23 cellular contexts compared by ENCODE assay signal in genomic region chr13:44912617-44913016, GRCh38.
"Had no signal": no experiment of that assay in that cellular context is flagged by ENCODE, and none has a peak within 500 bp of the region (broad histone marks: within the 10 kb centered on the region; RNA-seq: fewer than 3 reads in every experiment).

No MANE protein-coding gene starts in this region.

- DNase-seq: hypothalamus; immature natural killer cell; kidney; left colon; left lung; lower lobe of right lung; mammary epithelial cell; mesenchymal stem cell; naive thymus-derived CD8-positive, alpha-beta T cell; occipital lobe; retina; right cardiac atrium; sigmoid colon; stimulated activated CD4-positive, alpha-beta T cell treated with anti-CD3 and anti-CD28 coated beads, Interleukin-1b, Interleukin-23, amount 100 ng/mL, for 48 hours; stimulated activated CD4-positive, alpha-beta T cell treated with anti-CD3 and anti-CD28 coated beads, Interleukin-4, amount 100 ng/mL, for 1 hour; stimulated activated naive CD4-positive, alpha-beta T cell; tibial artery; trophoblast cell; upper lobe of right lung had no signal

- H3K36me3 Mint-ChIP-seq: stimulated activated effector memory CD8-positive, alpha-beta T cell treated with anti-CD3 and anti-CD28 coated beads, Interleukin-12 subunit alpha, Interleukin-12 subunit beta, amount 100 ng/mL, for 72 hours had no signal

- H3K4me3 Mint-ChIP-seq: immature natural killer cell; naive thymus-derived CD8-positive, alpha-beta T cell; nephron; neural crest cell; stimulated activated effector memory CD8-positive, alpha-beta T cell treated with anti-CD3 and anti-CD28 coated beads, Interleukin-12 subunit alpha, Interleukin-12 subunit beta, amount 100 ng/mL, for 72 hours; stimulated activated naive CD8-positive, alpha-beta T cell treated with anti-CD3 and anti-CD28 coated beads, Interleukin-15, Interleukin-2, amounts not matched to agents 100 ng/mL and 50 ng/mL, for 24 hours had no signal

- H3K4me1 Mint-ChIP-seq: neural crest cell; stimulated activated effector memory CD8-positive, alpha-beta T cell treated with anti-CD3 and anti-CD28 coated beads, Interleukin-12 subunit alpha, Interleukin-12 subunit beta, amount 100 ng/mL, for 72 hours had no signal

- H3K9me3 Mint-ChIP-seq: stimulated activated effector memory CD8-positive, alpha-beta T cell treated with anti-CD3 and anti-CD28 coated beads, Interleukin-12 subunit alpha, Interleukin-12 subunit beta, amount 100 ng/mL, for 72 hours had no signal

- H3K27ac Mint-ChIP-seq: naive thymus-derived CD8-positive, alpha-beta T cell; nephron; stimulated activated effector memory CD8-positive, alpha-beta T cell treated with anti-CD3 and anti-CD28 coated beads, Interleukin-12 subunit alpha, Interleukin-12 subunit beta, amount 100 ng/mL, for 72 hours; stimulated activated naive CD8-positive, alpha-beta T cell treated with anti-CD3 and anti-CD28 coated beads, Interleukin-15, Interleukin-2, amounts not matched to agents 100 ng/mL and 50 ng/mL, for 24 hours had no signal
